In genomic region chr19:7873304-7874079, GRCh38 we compare ENCODE assay signal across 1 cellular context.
TF ChIP-seq lines count a peak whose summit lies in the region.

No MANE protein-coding gene starts in this region.

TF ChIP-seq in HepG2, 621 proteins besides CTCF, POLR2A, EP300 and RAD21:
- TF ChIP-seq ZNF24 (IDR thresholded peaks at IDR 0.05) (no peak), AGO1 (IDR thresholded peaks at IDR 0.05; ENCODE audit: low read depth, low read length, poor library complexity, severe bottlenecking) (peak; percentile 17), HNRNPK (IDR thresholded peaks at IDR 0.05; ENCODE audit: low read depth, low read length, poor library complexity, severe bottlenecking) (peak; percentile 52)
TF ChIP-seq in HepG2: peak in this region for 2.
